13 cellular contexts compared by ENCODE assay signal in the genomic region with DNA sequence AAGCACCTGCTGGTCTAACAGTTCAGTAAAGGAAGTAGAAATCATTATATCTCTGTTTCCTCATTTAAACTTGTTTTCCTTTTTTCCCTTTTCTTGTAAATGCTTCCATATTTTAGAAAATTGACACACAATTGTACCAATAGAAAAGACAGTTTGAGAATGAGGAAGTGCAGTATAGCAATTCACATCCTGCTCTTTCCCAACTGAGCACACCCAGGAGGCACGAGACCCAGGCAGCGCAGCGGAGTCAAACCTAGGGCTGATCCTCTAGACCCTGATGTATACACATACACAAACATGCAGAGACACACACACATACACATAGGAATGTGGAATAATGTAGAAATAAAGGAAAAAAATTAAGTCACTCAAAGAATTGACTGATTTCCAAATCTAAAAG.
A peak's percentile ranks its signal among the peaks of the same experiment; 100 is the strongest.
DNase-seq lines count a peak whose midpoint lies in the region; ATAC-seq and TF ChIP-seq lines count a peak whose summit lies in the region.
"Had no signal": no experiment of that assay in that cellular context is flagged by ENCODE, and none has a peak within 500 bp of the region (broad histone marks: within the 10 kb centered on the region; RNA-seq: fewer than 3 reads in every experiment).

No MANE protein-coding gene starts in this region.

- no peaks in the 10 kb centered on the region for H3K27me3 ChIP-seq in neutrophil

- peaks cover 28 to 30% of the 10 kb centered on the region in 2 experiments for H3K4me1 ChIP-seq in neutrophil (ENCODE audit: control insufficient read depth in 1 of 2, insufficient read depth in 1 of 2, low read depth in 1 of 2, low read length in 1 of 2)

- TF ChIP-seq CTCF in neutrophil (IDR thresholded peaks at IDR 0.05): no peak

- peak overlapping the region in 1 of 2 experiments; percentile 2 for H3K4me3 ChIP-seq in neutrophil (ENCODE audit: low read depth in 1 of 2, low read length in 1 of 2)
- H3K4me3 ChIP-seq: thoracic aorta had no signal

- H3K36me3 ChIP-seq in neutrophil: no peaks in the 10 kb centered on the region
- H3K36me3 ChIP-seq: thoracic aorta had no signal

- H3K27ac ChIP-seq in epithelial cell of prostate (peak overlapping the region; percentile 8), neutrophil (peak overlapping the region; percentile 29)
- H3K27ac ChIP-seq: C4-2B, thoracic aorta had no signal

- no peaks in the 10 kb centered on the region for H3K9me3 ChIP-seq in neutrophil
- H3K9me3 ChIP-seq: thoracic aorta had no signal

- ATAC-seq in HG03469 (IDR thresholded peaks at IDR 0.05; ENCODE audit: unreplicated experiment): no peak
- ATAC-seq: activated CD8-positive, alpha-beta memory T cell treated with anti-CD3 and anti-CD28 coated beads, Interleukin-2, amount 10 ng/mL, durations not matched to agents 7 days and 5 days; WTC11 had no signal

- DNase-seq in GF-D8 (lab: John Stamatoyannopoulos, UW) (peak; percentile 81), NOMO-1 treated with DMSO at 0.1 percent for 48 hours (lab: John Stamatoyannopoulos, UW; ENCODE audit: unreplicated experiment) (peak; percentile 88), epithelial cell of prostate (ENCODE audit: low read depth, low spot score) (no peak), NCI-H1930 (lab: John Stamatoyannopoulos, UW) (no peak)
- DNase-seq in activated CD8-positive, alpha-beta memory T cell treated with anti-CD3 and anti-CD28 coated beads, Interleukin-2, amount 50 U/mL, for 4 hours: no peak
- DNase-seq: activated CD8-positive, alpha-beta memory T cell treated with anti-CD3 and anti-CD28 coated beads, Interleukin-2, amount 10 ng/mL, durations not matched to agents 7 days and 5 days; activated naive CD4-positive, alpha-beta T cell treated with Interleukin-2 at 50 U/mL for 16 hours; NK-92 treated with Interleukin-12 subunit alpha and Interleukin-12 subunit beta, amount 100 ng/mL, for 24 hours had no signal

Comparison
In these comparisons a context has a peak if more than half of its experiments do, and no peak if none do; other contexts are left out.
1. DNase-seq: peak in GF-D8 (single experiment) and NOMO-1 treated with DMSO at 0.1 percent for 48 hours (single experiment); none in epithelial cell of prostate (single experiment), NCI-H1930 (0 of 2) and activated CD8-positive, alpha-beta memory T cell treated with anti-CD3 and anti-CD28 coated beads, Interleukin-2, amount 50 U/mL, for 4 hours (single experiment).